ENCODE assay signal across 22 cellular contexts in the genomic region with DNA sequence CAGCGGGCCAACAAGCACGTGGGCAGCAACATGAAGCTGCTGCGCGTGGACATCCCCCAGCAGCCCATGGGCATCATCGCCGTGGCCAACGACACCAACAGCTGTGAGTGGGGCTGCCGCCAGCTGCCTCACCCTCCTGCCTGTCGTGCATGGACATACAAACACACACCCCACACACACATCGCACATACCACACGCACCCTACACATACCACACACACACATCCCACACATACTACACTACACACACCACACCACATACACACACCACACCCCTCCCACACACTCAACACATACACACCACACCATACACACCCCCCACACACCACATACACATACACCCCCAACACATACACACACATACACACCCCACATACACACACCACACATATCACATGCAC. TPM values are rescaled to one million over a fixed set of nuclear protein-coding genes. Genes with fewer than 3 reads are reported as not detected.
A peak's percentile ranks its signal among the peaks of the same experiment; 100 is the strongest.
DNase-seq lines count a peak whose midpoint lies in the region; ATAC-seq, FAIRE-seq and TF ChIP-seq lines count a peak whose summit lies in the region.
"Had no signal": no experiment of that assay in that cellular context is flagged by ENCODE, and none has a peak within 500 bp of the region (broad histone marks: within the 10 kb centered on the region; RNA-seq: fewer than 3 reads in every experiment).

No MANE protein-coding gene starts in this region.

- no peak for TF ChIP-seq POLR2A in HepG2 (IDR thresholded peaks at IDR 0.05; ENCODE audit: insufficient read depth in 1 of 2, low read depth in 2 of 2, low read length in 2 of 2)

- no peak for TF ChIP-seq EP300 in HepG2 (IDR thresholded peaks at IDR 0.05; ENCODE audit: low read depth in 2 of 2, low read length in 2 of 2)
- TF ChIP-seq EP300 in HepG2 (CRISPR knock-in tag; IDR thresholded peaks at IDR 0.05; ENCODE audit: borderline replicate concordance), result no peak

- TF ChIP-seq RAD21 in HepG2 (CRISPR knock-in tag; IDR thresholded peaks at IDR 0.05), result no peak

- H3K27me3 ChIP-seq in SJCRH30 (no peaks in the 10 kb centered on the region), HepG2 (ENCODE audit: control insufficient read depth in 1 of 2, insufficient read depth in 2 of 2, low read length in 2 of 2) (no peaks in the 10 kb centered on the region; a peak in 1 of 5 replicates)

- no peak for TF ChIP-seq CTCF in endothelial cell (IDR thresholded peaks at IDR 0.05; ENCODE audit: unreplicated experiment)
- TF ChIP-seq CTCF in HepG2 (CRISPR knock-in tag; IDR thresholded peaks at IDR 0.05), result no peak

- H3K27ac ChIP-seq in SJCRH30 (no peak overlapping the region), HepG2 (ENCODE audit: extremely low read length, insufficient read depth, low read length) (no peak overlapping the region)
- H3K27ac ChIP-seq: 22Rv1 had no signal

- H3K36me3 Mint-ChIP-seq in endothelial cell (ENCODE audit: low read depth, unreplicated experiment), result peaks cover 27% of the 10 kb centered on the region
- no peaks in the 10 kb centered on the region for H3K36me3 Mint-ChIP-seq in stimulated activated effector memory CD8-positive, alpha-beta T cell treated with anti-CD3 and anti-CD28 coated beads, Interleukin-12 subunit alpha, Interleukin-12 subunit beta, amount 100 ng/mL, for 72 hours

- DNase-seq in DMS53 (lab: John Stamatoyannopoulos, UW) (peak; percentile 46), DMS53 treated with DMSO at 0.1 percent for 48 hours (lab: John Stamatoyannopoulos, UW; ENCODE audit: unreplicated experiment) (no peak), SJCRH30 (peak; percentile 79 to 83), endothelial cell (ENCODE audit: low spot score) (no peak), HepG2 (ENCODE audit: low spot score) (no peak), NCI-H146 treated with DMSO at 0.1 percent for 48 hours (lab: John Stamatoyannopoulos, UW; ENCODE audit: unreplicated experiment) (no peak)
- DNase-seq in stimulated activated effector memory CD8-positive, alpha-beta T cell treated with anti-CD3 and anti-CD28 coated beads, Interleukin-12 subunit alpha, Interleukin-12 subunit beta, amount 100 ng/mL, for 72 hours (ENCODE audit: low spot score in 2 of 2), result no peak
- DNase-seq: Calu3; DMS79; GOT3; Kasumi-1; NCI-H1105; NCI-H1694 treated with DMSO at 0.1 percent for 48 hours; NCI-H526 treated with DMSO at 0.1 percent for 48 hours; NK-92 treated with Interleukin-12 subunit alpha and Interleukin-12 subunit beta, amount 100 ng/mL, for 24 hours; RPMI8226 had no signal

- no peaks in the 10 kb centered on the region for H4K20me1 ChIP-seq in HepG2 (ENCODE audit: insufficient read depth, low read length)

- intact Hi-C loops in HepG2 (cut with micrococcal nuclease; ENCODE audit: unreplicated experiment), result no loop called here

- H3K9me3 ChIP-seq in SJCRH30 (replicated peaks), result no peaks in the 10 kb centered on the region
- H3K9me3 ChIP-seq in HepG2 (ENCODE audit: low read length), result no peaks in the 10 kb centered on the region

- no peak overlapping the region for H2AFZ ChIP-seq in HepG2 (ENCODE audit: low read length)

- no peak overlapping the region for H3K4me2 ChIP-seq in HepG2 (ENCODE audit: low read depth, low read length)

- no TSS peak for BruUV-seq in HepG2 (replicated peaks; lab: Mats Ljungman, UMichigan)

- no peaks in the 10 kb centered on the region for H3K9me3 Mint-ChIP-seq in endothelial cell (ENCODE audit: unreplicated experiment)
- H3K9me3 Mint-ChIP-seq in stimulated activated effector memory CD8-positive, alpha-beta T cell treated with anti-CD3 and anti-CD28 coated beads, Interleukin-12 subunit alpha, Interleukin-12 subunit beta, amount 100 ng/mL, for 72 hours, result no peaks in the 10 kb centered on the region
- H3K9me3 Mint-ChIP-seq: CD4-positive, alpha-beta memory T cell had no signal

- no peak overlapping the region for H3K9ac ChIP-seq in HepG2 (ENCODE audit: insufficient read depth, low read depth, low read length)

- H3K4me1 ChIP-seq in SJCRH30 (peaks cover 34% of the 10 kb centered on the region), HepG2 (ENCODE audit: insufficient read depth, low read length) (no peaks in the 10 kb centered on the region)

- no peak for FAIRE-seq in HepG2 (lab: Jason Lieb, UNC)

- H3K4me3 ChIP-seq in SJCRH30, result no peak overlapping the region
- no peak overlapping the region for H3K4me3 ChIP-seq in HepG2 (replicated peaks in 1 of 3; ENCODE audit: insufficient read depth in 1 of 3, low read depth in 2 of 3, low read length in 3 of 3)

- in situ Hi-C loops in HepG2 (cut with HindIII; ENCODE audit: extremely low pct_ligation_motif_present, low pct_unique_long_range_greater_than_20kb), result no loop called here

- no peaks in the 10 kb centered on the region for H3K79me2 ChIP-seq in HepG2 (ENCODE audit: insufficient read depth, low read length)

- peaks cover 31% of the 10 kb centered on the region for H3K27me3 Mint-ChIP-seq in endothelial cell (ENCODE audit: unreplicated experiment)
- H3K27me3 Mint-ChIP-seq: CD4-positive, alpha-beta memory T cell had no signal

- WGBS in HepG2 (ENCODE audit: low lambda C conversion rate), result 89% methylated on average over 4 of the region's 11 CpGs

- H3K4me3 Mint-ChIP-seq in endothelial cell (ENCODE audit: unreplicated experiment), result peak overlapping the region; percentile 23
- H3K4me3 Mint-ChIP-seq in stimulated activated effector memory CD8-positive, alpha-beta T cell treated with anti-CD3 and anti-CD28 coated beads, Interleukin-12 subunit alpha, Interleukin-12 subunit beta, amount 100 ng/mL, for 72 hours, result no peak overlapping the region
- H3K4me3 Mint-ChIP-seq: CD4-positive, alpha-beta memory T cell had no signal

- CTCF ChIA-PET in HepG2 (lab: Yijun Ruan, JAX; ENCODE audit: low intra/inter-chr PET ratio, low total read pairs), result no interaction called here

- H3K36me3 ChIP-seq in SJCRH30, result peaks cover 5% of the 10 kb centered on the region
- H3K36me3 ChIP-seq in HepG2 (replicated peaks in 1 of 2; ENCODE audit: control insufficient read depth in 1 of 2, insufficient read depth in 2 of 2, low read length in 2 of 2), result peaks cover 78 to 98% of the 10 kb centered on the region in 2 experiments

- POLR2A ChIA-PET in HepG2 (lab: Yijun Ruan, JAX), result interaction anchor here (1.1 kb wide), 1 partner anchor 64 kb away, joined by 3 read pairs; no protein-coding TSS in a partner anchor

- H3K27ac Mint-ChIP-seq in endothelial cell (ENCODE audit: unreplicated experiment), result no peak overlapping the region
- H3K27ac Mint-ChIP-seq in stimulated activated effector memory CD8-positive, alpha-beta T cell treated with anti-CD3 and anti-CD28 coated beads, Interleukin-12 subunit alpha, Interleukin-12 subunit beta, amount 100 ng/mL, for 72 hours, result no peak overlapping the region

- peaks cover 3% of the 10 kb centered on the region for H3K4me1 Mint-ChIP-seq in endothelial cell (ENCODE audit: unreplicated experiment)
- H3K4me1 Mint-ChIP-seq in stimulated activated effector memory CD8-positive, alpha-beta T cell treated with anti-CD3 and anti-CD28 coated beads, Interleukin-12 subunit alpha, Interleukin-12 subunit beta, amount 100 ng/mL, for 72 hours, result peaks cover 4% of the 10 kb centered on the region

- ATAC-seq in HepG2 (no peak), GM21360 (IDR thresholded peaks at IDR 0.05; ENCODE audit: unreplicated experiment) (no peak)
- no peak for ATAC-seq in stimulated activated effector memory CD8-positive, alpha-beta T cell treated with anti-CD3 and anti-CD28 coated beads, Interleukin-12 subunit alpha, Interleukin-12 subunit beta, amount 100 ng/mL, for 72 hours

RNA-seq across cellular contexts. Expression of gene NXPH4, which starts 25.2 kb away (rescaled TPM):
- total RNA-seq in SJCRH30 (2014; rRNA removed; shearing (Covaris generic)), result 91.1 and 92.7 TPM in 2 replicates
- total RNA-seq in endothelial cell (ENCODE audit: unreplicated experiment), result not detected
- total RNA-seq in HepG2 (2016; rRNA removed; fragmentation: Illumina TruSeq; extraction: Trizol), result not detected in 2 replicates
- total RNA-seq in HepG2 (2016; cell fraction: cytosol; rRNA removed; fragmentation: Illumina TruSeq; extraction: Trizol; ENCODE audit: low read depth), result not detected in 2 replicates
- not detected in 2 replicates for total RNA-seq in HepG2 (2016; cell fraction: insoluble cytoplasmic fraction; rRNA removed; fragmentation: Illumina TruSeq; extraction: Trizol)
- total RNA-seq in HepG2 (2016; cell fraction: membrane; rRNA removed; fragmentation: Illumina TruSeq; extraction: Trizol), result not detected in 2 replicates
- total RNA-seq in HepG2 (2016; cell fraction: nucleus; rRNA removed; fragmentation: Illumina TruSeq; extraction: Trizol), result not detected in 2 replicates
- 0.13 and 0.24 TPM in 2 replicates for polyA plus RNA-seq in HepG2 (2011; rRNA removed)
- polyA plus RNA-seq in HepG2 (2011; cell fraction: cytosol; rRNA removed), result 0.18 and 0.24 TPM in 2 replicates
- polyA plus RNA-seq in HepG2 (2011; cell fraction: nucleus; rRNA removed), result 0.54 and 0.55 TPM in 2 replicates
- polyA plus RNA-seq in HepG2 (2012), result 1.9 and 2.5 TPM in 2 replicates
- not detected in 2 replicates for polyA plus RNA-seq in HepG2 (2016; cell fraction: cytosol; fragmentation: Illumina TruSeq; extraction: Trizol; ENCODE audit: low read depth)
- not detected in 2 replicates for polyA plus RNA-seq in HepG2 (2016; cell fraction: insoluble cytoplasmic fraction; fragmentation: Illumina TruSeq; extraction: Trizol; ENCODE audit: low read depth)
- polyA plus RNA-seq in HepG2 (2016; cell fraction: membrane; fragmentation: Illumina TruSeq; extraction: Trizol; ENCODE audit: low read depth), result not detected in 2 replicates
- polyA plus RNA-seq in HepG2 (2016; cell fraction: nucleus; fragmentation: Illumina TruSeq; extraction: Trizol; ENCODE audit: insufficient read depth, low read depth), result not detected in 2 replicates
- 0.30 and 2.2 TPM in 2 replicates for polyA minus RNA-seq in HepG2 (2011; rRNA and poly(A)+ RNA removed; ENCODE audit: low replicate concordance)
- not detected in 2 replicates for polyA minus RNA-seq in HepG2 (2011; cell fraction: cytosol; rRNA and poly(A)+ RNA removed)
- 0.25 TPM in 1 of 2 replicates, not detected in the other for polyA minus RNA-seq in HepG2 (2011; cell fraction: nucleus; rRNA and poly(A)+ RNA removed)
- total RNA-seq: CD4-positive, alpha-beta memory T cell had no signal
- polyA plus RNA-seq: CD4-positive, alpha-beta memory T cell had no signal

RNA-seq across cellular contexts. Expression of gene SHMT2, which starts 38.1 kb away (rescaled TPM):
- total RNA-seq in SJCRH30 (2014; rRNA removed; shearing (Covaris generic)), result 1,504 and 1,712 TPM in 2 replicates
- total RNA-seq in endothelial cell (ENCODE audit: unreplicated experiment) (63.3 TPM), HepG2 (2016; rRNA removed; fragmentation: Illumina TruSeq; extraction: Trizol) (181 and 184 TPM in 2 replicates)
- total RNA-seq in HepG2 (2016; cell fraction: cytosol; rRNA removed; fragmentation: Illumina TruSeq; extraction: Trizol; ENCODE audit: low read depth), result 34.5 and 40.7 TPM in 2 replicates
- total RNA-seq in HepG2 (2016; cell fraction: insoluble cytoplasmic fraction; rRNA removed; fragmentation: Illumina TruSeq; extraction: Trizol), result 185 and 193 TPM in 2 replicates
- 86.2 and 91.5 TPM in 2 replicates for total RNA-seq in HepG2 (2016; cell fraction: membrane; rRNA removed; fragmentation: Illumina TruSeq; extraction: Trizol)
- total RNA-seq in HepG2 (2016; cell fraction: nucleus; rRNA removed; fragmentation: Illumina TruSeq; extraction: Trizol), result 87.0 and 104 TPM in 2 replicates
- polyA plus RNA-seq in HepG2 (2011; rRNA removed), result 393 and 420 TPM in 2 replicates
- polyA plus RNA-seq in HepG2 (2011; cell fraction: cytosol; rRNA removed), result 388 and 543 TPM in 2 replicates
- polyA plus RNA-seq in HepG2 (2011; cell fraction: nucleus; rRNA removed), result 527 and 559 TPM in 2 replicates
- polyA plus RNA-seq in HepG2 (2012), result 193 and 317 TPM in 2 replicates
- 47.3 and 51.9 TPM in 2 replicates for polyA plus RNA-seq in HepG2 (2016; cell fraction: cytosol; fragmentation: Illumina TruSeq; extraction: Trizol; ENCODE audit: low read depth)
- 228 and 257 TPM in 2 replicates for polyA plus RNA-seq in HepG2 (2016; cell fraction: insoluble cytoplasmic fraction; fragmentation: Illumina TruSeq; extraction: Trizol; ENCODE audit: low read depth)
- 85.7 and 97.2 TPM in 2 replicates for polyA plus RNA-seq in HepG2 (2016; cell fraction: membrane; fragmentation: Illumina TruSeq; extraction: Trizol; ENCODE audit: low read depth)
- 161 and 174 TPM in 2 replicates for polyA plus RNA-seq in HepG2 (2016; cell fraction: nucleus; fragmentation: Illumina TruSeq; extraction: Trizol; ENCODE audit: insufficient read depth, low read depth)
- 452 and 685 TPM in 2 replicates for polyA minus RNA-seq in HepG2 (2011; rRNA and poly(A)+ RNA removed; ENCODE audit: low replicate concordance)
- 216 and 224 TPM in 2 replicates for polyA minus RNA-seq in HepG2 (2011; cell fraction: cytosol; rRNA and poly(A)+ RNA removed)
- polyA minus RNA-seq in HepG2 (2011; cell fraction: nucleus; rRNA and poly(A)+ RNA removed), result 130 and 151 TPM in 2 replicates

RNA-seq across cellular contexts. Expression of gene LRP1-AS, which starts 44.0 kb away (rescaled TPM):
- total RNA-seq in SJCRH30 (2014; rRNA removed; shearing (Covaris generic)), result 1.1 and 1.3 TPM in 2 replicates
- total RNA-seq in endothelial cell (ENCODE audit: unreplicated experiment), result 0.46 TPM
- not detected in 2 replicates for total RNA-seq in HepG2 (2016; rRNA removed; fragmentation: Illumina TruSeq; extraction: Trizol)
- total RNA-seq in HepG2 (2016; cell fraction: cytosol; rRNA removed; fragmentation: Illumina TruSeq; extraction: Trizol; ENCODE audit: low read depth), result not detected in 2 replicates
- not detected in 2 replicates for total RNA-seq in HepG2 (2016; cell fraction: insoluble cytoplasmic fraction; rRNA removed; fragmentation: Illumina TruSeq; extraction: Trizol)
- not detected in 2 replicates for total RNA-seq in HepG2 (2016; cell fraction: membrane; rRNA removed; fragmentation: Illumina TruSeq; extraction: Trizol)
- not detected in 2 replicates for total RNA-seq in HepG2 (2016; cell fraction: nucleus; rRNA removed; fragmentation: Illumina TruSeq; extraction: Trizol)
- 0.20 TPM in 1 of 2 replicates, not detected in the other for polyA plus RNA-seq in HepG2 (2011; rRNA removed)
- not detected in 2 replicates for polyA plus RNA-seq in HepG2 (2011; cell fraction: cytosol; rRNA removed)
- not detected in 2 replicates for polyA plus RNA-seq in HepG2 (2011; cell fraction: nucleus; rRNA removed)
- polyA plus RNA-seq in HepG2 (2012), result not detected in 2 replicates
- polyA plus RNA-seq in HepG2 (2016; cell fraction: cytosol; fragmentation: Illumina TruSeq; extraction: Trizol; ENCODE audit: low read depth), result not detected in 2 replicates
- polyA plus RNA-seq in HepG2 (2016; cell fraction: insoluble cytoplasmic fraction; fragmentation: Illumina TruSeq; extraction: Trizol; ENCODE audit: low read depth), result not detected in 2 replicates
- not detected in 2 replicates for polyA plus RNA-seq in HepG2 (2016; cell fraction: membrane; fragmentation: Illumina TruSeq; extraction: Trizol; ENCODE audit: low read depth)
- not detected in 2 replicates for polyA plus RNA-seq in HepG2 (2016; cell fraction: nucleus; fragmentation: Illumina TruSeq; extraction: Trizol; ENCODE audit: insufficient read depth, low read depth)
- polyA minus RNA-seq in HepG2 (2011; rRNA and poly(A)+ RNA removed; ENCODE audit: low replicate concordance), result not detected in 2 replicates
- not detected in 2 replicates for polyA minus RNA-seq in HepG2 (2011; cell fraction: cytosol; rRNA and poly(A)+ RNA removed)
- polyA minus RNA-seq in HepG2 (2011; cell fraction: nucleus; rRNA and poly(A)+ RNA removed), result not detected in 2 replicates
- total RNA-seq: Calu3; CD4-positive, alpha-beta memory T cell; OCI-LY7 had no signal
- polyA plus RNA-seq: AG04450; BJ; CD4-positive, alpha-beta memory T cell had no signal

RNA-seq across cellular contexts. Expression of gene STAC3, which starts 59.6 kb away (rescaled TPM):
- total RNA-seq in SJCRH30 (2014; rRNA removed; shearing (Covaris generic)), result 1,199 and 1,339 TPM in 2 replicates
- total RNA-seq in endothelial cell (ENCODE audit: unreplicated experiment) (3.3 TPM), HepG2 (2016; rRNA removed; fragmentation: Illumina TruSeq; extraction: Trizol) (0.14 and 0.18 TPM in 2 replicates)
- not detected in 2 replicates for total RNA-seq in HepG2 (2016; cell fraction: cytosol; rRNA removed; fragmentation: Illumina TruSeq; extraction: Trizol; ENCODE audit: low read depth)
- 0.25 and 0.26 TPM in 2 replicates for total RNA-seq in HepG2 (2016; cell fraction: insoluble cytoplasmic fraction; rRNA removed; fragmentation: Illumina TruSeq; extraction: Trizol)
- not detected in 2 replicates for total RNA-seq in HepG2 (2016; cell fraction: membrane; rRNA removed; fragmentation: Illumina TruSeq; extraction: Trizol)
- 0.34 and 0.62 TPM in 2 replicates for total RNA-seq in HepG2 (2016; cell fraction: nucleus; rRNA removed; fragmentation: Illumina TruSeq; extraction: Trizol)
- 0.22 and 0.27 TPM in 2 replicates for polyA plus RNA-seq in HepG2 (2011; rRNA removed)
- polyA plus RNA-seq in HepG2 (2011; cell fraction: cytosol; rRNA removed), result 0.05 and 0.17 TPM in 2 replicates
- 1.3 TPM in 2 replicates for polyA plus RNA-seq in HepG2 (2011; cell fraction: nucleus; rRNA removed)
- polyA plus RNA-seq in HepG2 (2012), result 0.34 and 0.49 TPM in 2 replicates
- polyA plus RNA-seq in HepG2 (2016; cell fraction: cytosol; fragmentation: Illumina TruSeq; extraction: Trizol; ENCODE audit: low read depth), result 0.12 TPM in 1 of 2 replicates, not detected in the other
- polyA plus RNA-seq in HepG2 (2016; cell fraction: insoluble cytoplasmic fraction; fragmentation: Illumina TruSeq; extraction: Trizol; ENCODE audit: low read depth), result 0.19 and 0.38 TPM in 2 replicates
- polyA plus RNA-seq in HepG2 (2016; cell fraction: membrane; fragmentation: Illumina TruSeq; extraction: Trizol; ENCODE audit: low read depth), result 0.18 TPM in 1 of 2 replicates, not detected in the other
- 1.4 and 2.4 TPM in 2 replicates for polyA plus RNA-seq in HepG2 (2016; cell fraction: nucleus; fragmentation: Illumina TruSeq; extraction: Trizol; ENCODE audit: insufficient read depth, low read depth)
- 0.54 TPM in 1 of 2 replicates, not detected in the other for polyA minus RNA-seq in HepG2 (2011; rRNA and poly(A)+ RNA removed; ENCODE audit: low replicate concordance)
- not detected in 2 replicates for polyA minus RNA-seq in HepG2 (2011; cell fraction: cytosol; rRNA and poly(A)+ RNA removed)
- 0.99 and 1.3 TPM in 2 replicates for polyA minus RNA-seq in HepG2 (2011; cell fraction: nucleus; rRNA and poly(A)+ RNA removed)

Comparison
In these comparisons a context has a peak if more than half of its experiments do, and no peak if none do; other contexts are left out.
1. DNase-seq: peak in DMS53 (single experiment) and SJCRH30 (2 of 2); none in DMS53 treated with DMSO at 0.1 percent for 48 hours (single experiment), endothelial cell (single experiment), HepG2 (single experiment), NCI-H146 treated with DMSO at 0.1 percent for 48 hours (single experiment) and stimulated activated effector memory CD8-positive, alpha-beta T cell treated with anti-CD3 and anti-CD28 coated beads, Interleukin-12 subunit alpha, Interleukin-12 subunit beta, amount 100 ng/mL, for 72 hours (0 of 2).
2. RNA of gene NXPH4, which starts 25.2 kb away (total RNA-seq): 91.1 to 92.7 TPM in SJCRH30; not detected in endothelial cell (single experiment) and not detected in HepG2; every median in the first group is over 10 times any median in the second.